ENCODE assay signal across 8 cellular contexts in genomic region chr12:121888478-121889266, GRCh38. TPM values are rescaled to one million over a fixed set of nuclear protein-coding genes. Genes with fewer than 3 reads are reported as not detected.
DNase-seq lines count a peak whose midpoint lies in the region; ATAC-seq and TF ChIP-seq lines count a peak whose summit lies in the region.

TSS of gene PSMD9 (plus strand) at chr12:121888790. CDS start at chr12:121888857, 67 bp downstream.

- H3K36me3 ChIP-seq in DND-41 (ENCODE audit: insufficient read depth, low read length) = peaks cover 6% of the 10 kb centered on the region; the same call in 1 of the 2 replicates
- no peaks in the 10 kb centered on the region for H3K36me3 ChIP-seq in KMS-11 (ENCODE audit: insufficient read depth)
- H3K36me3 ChIP-seq in Panc1 (ENCODE audit: control insufficient read depth, insufficient read depth, low read length) = no peaks in the 10 kb centered on the region
- H3K36me3 ChIP-seq in esophagus (ENCODE audit: control insufficient read depth in 2 of 2, insufficient read depth in 2 of 2, low read length in 1 of 2) = peaks cover 0 to 3% of the 10 kb centered on the region in 2 donors
- peaks cover 8% of the 10 kb centered on the region for H3K36me3 ChIP-seq in muscle layer of colon (ENCODE audit: insufficient read depth, low read length)

- 0 to 1% methylated on average over 67 of the region's 67 CpGs for WGBS in esophagus, 2 donors

- H3K4me1 ChIP-seq in DND-41 (ENCODE audit: insufficient read depth, low read length) (peaks cover 40% of the 10 kb centered on the region), KMS-11 (ENCODE audit: low read depth, poor library complexity, severe bottlenecking) (peaks cover 20% of the 10 kb centered on the region), Panc1 (ENCODE audit: control insufficient read depth, insufficient read depth, low read length) (peaks cover 15% of the 10 kb centered on the region), esophagus (ENCODE audit: control insufficient read depth in 2 of 2, insufficient read depth in 2 of 2, low read length in 1 of 2) (peaks cover 0 to 2% of the 10 kb centered on the region in 2 donors), muscle layer of colon (ENCODE audit: insufficient read depth, low read length) (peaks cover 24% of the 10 kb centered on the region)

- peak; percentile 85 for TF ChIP-seq CTCF in DND-41 (IDR thresholded peaks at IDR 0.05; ENCODE audit: borderline replicate concordance, extremely low read depth, low read length, poor library complexity, severe bottlenecking)
- TF ChIP-seq CTCF in KMS-11 (conservative IDR thresholded peaks at IDR 0.05; ENCODE audit: low read depth, low read length) = peak; percentile 29; the same call in 1 of the 2 replicates
- peak; percentile 71 for TF ChIP-seq CTCF in Panc1 (IDR thresholded peaks at IDR 0.05)

- peaks cover 1% of the 10 kb centered on the region for H3K27me3 Mint-ChIP-seq in activated T-cell treated with anti-CD3 and anti-CD28 coated beads, Interleukin-2, amount 50 U/mL, for 4 hours (ENCODE audit: low read depth)

- TSS peak; percentile 92 for BruUV-seq in Panc1 (replicated peaks; lab: Mats Ljungman, UMichigan)

- no peaks in the 10 kb centered on the region for H3K9me3 Mint-ChIP-seq in activated T-cell treated with anti-CD3 and anti-CD28 coated beads, Interleukin-2, amount 50 U/mL, for 4 hours

- H3K27me3 ChIP-seq in DND-41 (ENCODE audit: insufficient read depth, low read length, poor library complexity) = no peaks in the 10 kb centered on the region
- no peaks in the 10 kb centered on the region for H3K27me3 ChIP-seq in KMS-11 (ENCODE audit: insufficient read depth, low read depth)
- H3K27me3 ChIP-seq in Panc1 (ENCODE audit: control insufficient read depth, insufficient read depth, low read length) = no peaks in the 10 kb centered on the region
- no peaks in the 10 kb centered on the region for H3K27me3 ChIP-seq in esophagus (ENCODE audit: control insufficient read depth in 1 of 2, insufficient read depth in 2 of 2, low read length in 2 of 2)
- no peaks in the 10 kb centered on the region for H3K27me3 ChIP-seq in muscle layer of colon (ENCODE audit: control insufficient read depth in 1 of 2, insufficient read depth in 2 of 2, low read length in 2 of 2)

- H3K4me1 Mint-ChIP-seq in activated T-cell treated with anti-CD3 and anti-CD28 coated beads, Interleukin-2, amount 50 U/mL, for 4 hours (ENCODE audit: low read depth) = peaks cover 33% of the 10 kb centered on the region

- intact Hi-C loops in Panc1 (cut with micrococcal nuclease; ENCODE audit: unreplicated experiment) = loop anchor here (2.0 kb wide), 1 partner anchor 94 kb away; no protein-coding TSS in a partner anchor

- peaks cover 7% of the 10 kb centered on the region; the same call in 1 of the 2 replicates for H4K20me1 ChIP-seq in DND-41 (ENCODE audit: insufficient read depth, low read length)
- H4K20me1 ChIP-seq in KMS-11 (ENCODE audit: insufficient read depth) = no peaks in the 10 kb centered on the region

- DNase-seq in DND-41 (peak; percentile 98), Panc1 (ENCODE audit: low read depth, low spot score) (peak; percentile 85)
- peak; percentile 99 for DNase-seq in activated T-cell treated with anti-CD3 and anti-CD28 coated beads, Interleukin-2, amount 50 U/mL, for 4 hours
- peak; percentile 96 for DNase-seq in stimulated activated CD8-positive, alpha-beta memory T cell treated with anti-CD3 and anti-CD28 coated beads, Interleukin-7, amount 100 ng/mL, for 24 hours (ENCODE audit: low read depth)

- peak; percentile 94 for ATAC-seq in DND-41 (ENCODE audit: insufficient read depth, low read depth)
- ATAC-seq in GM21737 (IDR thresholded peaks at IDR 0.05; ENCODE audit: unreplicated experiment) = peak; percentile 90
- peak; percentile 99 for ATAC-seq in Panc1
- ATAC-seq in activated T-cell treated with anti-CD3 and anti-CD28 coated beads, Interleukin-2, amount 50 U/mL, for 4 hours = peak; percentile 95 to 96

- H3K27ac ChIP-seq in DND-41 (ENCODE audit: low read length) (peak within 1 kb of the TSS; percentile 87), KMS-11 (peak within 1 kb of the TSS; percentile 71), Panc1 (ENCODE audit: low read length) (peak within 1 kb of the TSS; percentile 98), esophagus (ENCODE audit: low read depth in 2 of 2, low read length in 1 of 2) (peak within 1 kb of the TSS; percentile 97 to 99), muscle layer of colon (ENCODE audit: low read depth, low read length) (peak within 1 kb of the TSS; percentile 77)

- H2AFZ ChIP-seq in DND-41 (ENCODE audit: low read depth, low read length) (peak within 1 kb of the TSS; percentile 93), KMS-11 (ENCODE audit: low read depth) (peak within 1 kb of the TSS; percentile 61)

- POLR2A ChIA-PET in Panc1 (lab: Charles Lee) = interaction anchor here (1.0 kb wide), 1 partner anchor 26 kb away, joined by 11 read pairs; no protein-coding TSS in a partner anchor

- H3K4me2 ChIP-seq in DND-41 (ENCODE audit: insufficient read depth, low read length) = peak within 1 kb of the TSS; percentile 84
- H3K4me2 ChIP-seq in KMS-11 = peak within 1 kb of the TSS; percentile 78

- H3K9me3 ChIP-seq in DND-41 (ENCODE audit: insufficient read depth, low read length, severe bottlenecking) (no peaks in the 10 kb centered on the region), Panc1 (ENCODE audit: control insufficient read depth, insufficient read depth, low read depth, low read length) (no peaks in the 10 kb centered on the region), esophagus (ENCODE audit: control insufficient read depth in 2 of 2, insufficient read depth in 1 of 2, low read depth in 1 of 2, low read length in 1 of 2) (no peaks in the 10 kb centered on the region), muscle layer of colon (ENCODE audit: low read length) (no peaks in the 10 kb centered on the region)

- in situ Hi-C loops in Panc1 (cut with HindIII; ENCODE audit: low pct_unique_long_range_greater_than_20kb, low sequenced_read_pairs) = no loop called here

- peak within 1 kb of the TSS; percentile 100 for H3K4me3 Mint-ChIP-seq in activated T-cell treated with anti-CD3 and anti-CD28 coated beads, Interleukin-2, amount 50 U/mL, for 4 hours

- peak within 1 kb of the TSS; percentile 60 to 80 for H3K4me3 ChIP-seq in DND-41 (ENCODE audit: low read depth in 1 of 2, low read length in 2 of 2)
- no peak within 1 kb of the TSS for H3K4me3 ChIP-seq in KMS-11 (IDR thresholded peaks at IDR 0.05; ENCODE audit: insufficient read depth, low read depth, low read length)
- H3K4me3 ChIP-seq in Panc1 (ENCODE audit: low read depth in 2 of 2, low read length in 2 of 2) = peak within 1 kb of the TSS; percentile 86 to 91
- H3K4me3 ChIP-seq in esophagus (ENCODE audit: low read depth in 1 of 2, low read length in 2 of 2) = peak within 1 kb of the TSS; percentile 77
- peak within 1 kb of the TSS; percentile 72 to 75 for H3K4me3 ChIP-seq in muscle layer of colon (ENCODE audit: low read depth in 1 of 2, low read length in 2 of 2)

- H3K9ac ChIP-seq in DND-41 (ENCODE audit: low read depth, low read length) = peak within 1 kb of the TSS; percentile 79
- peak within 1 kb of the TSS; percentile 69 for H3K9ac ChIP-seq in KMS-11
- peak within 1 kb of the TSS; percentile 47 for H3K9ac ChIP-seq in muscle layer of colon (ENCODE audit: low read length)

- CTCF ChIA-PET in Panc1 (lab: Charles Lee) = interaction anchor here (0.5 to 1.6 kb wide), 6 partner anchors 18 to 94 kb away, joined by 3 to 21 read pairs (median 4); partner anchors contain the start of gene RHOF

- H3K36me3 Mint-ChIP-seq in activated T-cell treated with anti-CD3 and anti-CD28 coated beads, Interleukin-2, amount 50 U/mL, for 4 hours (ENCODE audit: insufficient read depth) = peaks cover 9% of the 10 kb centered on the region

- H3K79me2 ChIP-seq in DND-41 (ENCODE audit: insufficient read depth, low read length) (peaks cover 47% of the 10 kb centered on the region), KMS-11 (ENCODE audit: insufficient read depth, low read depth) (peaks cover 21% of the 10 kb centered on the region; the same call in 1 of the 2 replicates)

RNA-seq across cellular contexts. Expression of gene PSMD9, which starts in this region (rescaled TPM):
- 62.7 TPM for total RNA-seq in Panc1 (2021; ENCODE audit: unreplicated experiment)
- polyA plus RNA-seq in Panc1 (2012; ENCODE audit: insufficient read length) = 109 TPM
- 100 to 1,000 TPM in 2 of 3 donors, 10 to 100 TPM in 1; 97.7 to 106 (median 103) TPM for total RNA-seq in activated T-cell treated with anti-CD3 and anti-CD28 coated beads, Interleukin-2, amount 50 U/mL, for 4 hours
- polyA plus RNA-seq in esophagus = 10 to 100 TPM; 18.3 to 88.2 TPM

Comparison
In these comparisons a context has a peak if more than half of its experiments do, and no peak if none do; other contexts are left out.
1. CTCF ChIP-seq: peak in every context shown above with its lines; median percentile 85 in DND-41; 71 in Panc1; 29 in KMS-11.